8 cellular contexts compared by ENCODE assay signal in genomic region chr16:30922960-30923535, GRCh38. TPM values are rescaled to one million over a fixed set of nuclear protein-coding genes. Genes with fewer than 3 reads are reported as not detected.
A peak's percentile ranks its signal among the peaks of the same experiment; 100 is the strongest.
DNase-seq lines count a peak whose midpoint lies in the region; ATAC-seq and TF ChIP-seq lines count a peak whose summit lies in the region.

No MANE protein-coding gene starts in this region.

- CTCF ChIA-PET in PC-9 (lab: Charles Lee), result interaction anchor here (0.6 to 1.0 kb wide), 6 partner anchors 19 to 533 kb away, joined by 3 to 8 read pairs (median 4); no protein-coding TSS in a partner anchor

- peaks cover 13% of the 10 kb centered on the region; the same call in 1 of the 2 replicates for H3F3A ChIP-seq in PC-9 (ENCODE audit: insufficient read depth, low read depth)

- no peaks in the 10 kb centered on the region for H3K9me2 ChIP-seq in PC-9 (ENCODE audit: insufficient read depth)

- H3K9me3 ChIP-seq in PC-9 (ENCODE audit: insufficient read depth, low read depth) (peaks cover 5% of the 10 kb centered on the region; the same call in 1 of the 2 replicates), mucosa of descending colon (no peaks in the 10 kb centered on the region)

- peak overlapping the region; percentile 77 for H2AFZ ChIP-seq in PC-9

- POLR2A ChIA-PET in PC-9 (lab: Charles Lee; ENCODE audit: unreplicated experiment), result interaction anchor here (0.6 kb wide), 5 partner anchors 8 to 962 kb away, joined by 3 to 6 read pairs (median 4); no protein-coding TSS in a partner anchor

- TF ChIP-seq CTCF in PC-9 (conservative IDR thresholded peaks at IDR 0.05) (no peak), mucosa of descending colon (IDR thresholded peaks at IDR 0.05) (no peak)

- H3K4me1 Mint-ChIP-seq in activated T-cell treated with anti-CD3 and anti-CD28 coated beads, Interleukin-2, amount 50 U/mL, for 24 hours (ENCODE audit: low read depth), result peaks cover 24% of the 10 kb centered on the region

- H3K27ac ChIP-seq in PC-9, result peak overlapping the region; percentile 90

- ATAC-seq in GM21786 (IDR thresholded peaks at IDR 0.05; ENCODE audit: unreplicated experiment) (peak; percentile 63), mucosa of descending colon (peak; percentile 80)

- H3K36me3 ChIP-seq in PC-9 (ENCODE audit: low read depth) (peaks cover 11% of the 10 kb centered on the region; the same call in 1 of the 2 replicates), mucosa of descending colon (ENCODE audit: low read depth) (peaks cover 4% of the 10 kb centered on the region)

- no peaks in the 10 kb centered on the region for H3K27me3 Mint-ChIP-seq in activated T-cell treated with anti-CD3 and anti-CD28 coated beads, Interleukin-2, amount 50 U/mL, for 24 hours

- peak overlapping the region; percentile 93 for H3K4me2 ChIP-seq in PC-9

- intact Hi-C loops in PC-9 (cut with micrococcal nuclease; ENCODE audit: unreplicated experiment), result loop anchor here (1.0 to 2.0 kb wide), 8 partner anchors 27 to 265 kb away; partner anchors contain the start of genes CTF1, FBRS, PHKG2 and SETD1A
- intact Hi-C loops in mucosa of descending colon (cut with DNase I, micrococcal nuclease), result loop anchor here in 1 of 2 donors (5.0 kb wide), 1 partner anchor 81 kb away; no protein-coding TSS in a partner anchor

- peaks cover 16% of the 10 kb centered on the region for H3K79me2 ChIP-seq in PC-9 (ENCODE audit: low read depth)

- no peaks in the 10 kb centered on the region for H3K27me3 ChIP-seq in PC-9 (ENCODE audit: insufficient read depth, low read depth)

- H3K4me1 ChIP-seq in PC-9 (replicated peaks; ENCODE audit: insufficient read depth) (no peaks in the 10 kb centered on the region; the same call in 1 of the 2 replicates), mucosa of descending colon (ENCODE audit: low read depth) (peaks cover 7% of the 10 kb centered on the region)

- no peaks in the 10 kb centered on the region for H3K9me3 Mint-ChIP-seq in activated T-cell treated with anti-CD3 and anti-CD28 coated beads, Interleukin-2, amount 50 U/mL, for 24 hours

- peak overlapping the region; percentile 83 for H3K4me3 ChIP-seq in PC-9
- peak overlapping the region; percentile 32 for H3K4me3 ChIP-seq in mucosa of descending colon

- peak overlapping the region; percentile 100 for H3K27ac Mint-ChIP-seq in activated T-cell treated with anti-CD3 and anti-CD28 coated beads, Interleukin-2, amount 50 U/mL, for 24 hours

- H3K36me3 Mint-ChIP-seq in activated T-cell treated with anti-CD3 and anti-CD28 coated beads, Interleukin-2, amount 50 U/mL, for 24 hours (ENCODE audit: low read depth), result peaks cover 20% of the 10 kb centered on the region

- peak; percentile 63 for TF ChIP-seq POLR2A in erythroblast (IDR thresholded peaks at IDR 0.05; ENCODE audit: low read length)

- BruUV-seq in PC-9 (replicated peaks; lab: Mats Ljungman, UMichigan), result no TSS peak

- H3K4me3 Mint-ChIP-seq in activated T-cell treated with anti-CD3 and anti-CD28 coated beads, Interleukin-2, amount 50 U/mL, for 24 hours, result peak overlapping the region; percentile 99

- H4K20me1 ChIP-seq in PC-9 (ENCODE audit: insufficient read depth), result peaks cover 11% of the 10 kb centered on the region

- peak; percentile 97 for DNase-seq in DMS153 treated with DMSO at 0.1 percent for 48 hours (lab: John Stamatoyannopoulos, UW; ENCODE audit: unreplicated experiment)
- DNase-seq in KG1 (lab: John Stamatoyannopoulos, UW), result peak; percentile 99
- DNase-seq in PC-9, result peak; percentile 98 to 100
- DNase-seq in activated T-cell treated with anti-CD3 and anti-CD28 coated beads, Interleukin-2, amount 50 U/mL, for 24 hours, result peak; percentile 94
- peak; percentile 98 for DNase-seq in erythroblast (lab: John Stamatoyannopoulos, UW)
- peak; percentile 99 to 100 (median 100) for DNase-seq in mucosa of descending colon
- peak; percentile 91 to 96 for DNase-seq in stimulated activated CD8-positive, alpha-beta memory T cell treated with anti-CD3 and anti-CD28 coated beads, Interleukin-2, amount 100 ng/mL, for 48 hours (ENCODE audit: low read depth in 2 of 2)

RNA-seq across cellular contexts. Expression of gene FBXL19, which starts 0.3 kb away (rescaled TPM):
- 70.8 and 72.7 TPM in 2 replicates for total RNA-seq in PC-9 (2021)
- 10 to 100 TPM; 17.6 to 30.3 (median 22.4) TPM for total RNA-seq in mucosa of descending colon

RNA-seq across cellular contexts. Expression of gene ORAI3, which starts 25.8 kb away (rescaled TPM):
- total RNA-seq in PC-9 (2021), result 40.7 and 43.5 TPM in 2 replicates
- total RNA-seq in mucosa of descending colon, result 10 to 100 TPM; 14.6 to 24.6 (median 15.4) TPM

RNA-seq across cellular contexts. Expression of gene CTF1, which starts 26.6 kb away (rescaled TPM):
- 11.6 and 17.0 TPM in 2 replicates for total RNA-seq in PC-9 (2021)
- 1 to 10 TPM; 1.1 to 7.6 (median 1.5) TPM for total RNA-seq in mucosa of descending colon

RNA-seq across cellular contexts. Expression of gene BCL7C, which starts 29.2 kb away (rescaled TPM):
- total RNA-seq in PC-9 (2021), result 59.3 and 66.9 TPM in 2 replicates
- total RNA-seq in mucosa of descending colon, result 10 to 100 TPM; 20.8 to 30.6 (median 25.3) TPM

RNA-seq across cellular contexts. Expression of gene SETD1A, which starts 34.5 kb away (rescaled TPM):
- total RNA-seq in PC-9 (2021) (29.6 and 33.2 TPM in 2 replicates), mucosa of descending colon (10 to 100 TPM; 13.4 to 24.7 (median 13.7) TPM)

Comparison
In these comparisons a context has a peak if more than half of its experiments do, and no peak if none do; other contexts are left out.
1. Peak in every context shown above with its lines: DNase-seq, ATAC-seq, H3K4me3 ChIP-seq and H3K27ac ChIP-seq.